In the genomic region with DNA sequence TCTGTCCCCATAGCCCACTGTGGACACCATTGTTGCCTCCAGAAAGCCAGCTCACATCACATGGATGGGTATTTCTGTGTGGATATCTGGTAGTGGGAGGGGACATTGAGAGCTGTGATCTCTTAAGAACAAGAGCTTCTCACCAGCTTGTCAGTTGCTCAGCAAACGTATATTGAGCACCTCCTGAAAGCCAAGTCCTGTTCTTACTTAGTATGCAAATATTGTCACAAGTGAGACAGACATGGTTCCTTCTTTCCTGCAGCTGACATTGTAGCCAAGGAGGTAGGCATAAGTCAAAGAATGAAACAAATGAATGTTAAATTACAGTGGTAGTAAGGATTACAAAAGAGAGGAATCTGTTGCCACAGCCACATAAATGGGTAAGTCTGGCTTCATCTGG, we compare ENCODE assay signal across 19 cellular contexts. TPM values are rescaled to one million over a fixed set of nuclear protein-coding genes. Genes with fewer than 3 reads are reported as not detected.
DNase-seq lines count a peak whose midpoint lies in the region; ATAC-seq and TF ChIP-seq lines count a peak whose summit lies in the region.
"Had no signal": no experiment of that assay in that cellular context is flagged by ENCODE, and none has a peak within 500 bp of the region (broad histone marks: within the 10 kb centered on the region; RNA-seq: fewer than 3 reads in every experiment).

No MANE protein-coding gene starts in this region.

- no peak overlapping the region for H3K4me3 Mint-ChIP-seq in stimulated activated naive CD8-positive, alpha-beta T cell treated with anti-CD3 and anti-CD28 coated beads, Interleukin-15, amount 100 ng/mL, for 72 hours

- H3K9me3 ChIP-seq in left ventricle myocardium inferior (replicated peaks), result no peaks in the 10 kb centered on the region
- H3K9me3 ChIP-seq in esophagus muscularis mucosa, result no peaks in the 10 kb centered on the region
- H3K9me3 ChIP-seq: ascending aorta, colonic mucosa, MG63, SJSA1, uterus had no signal

- H3K27me3 Mint-ChIP-seq in stimulated activated naive CD8-positive, alpha-beta T cell treated with anti-CD3 and anti-CD28 coated beads, Interleukin-15, amount 100 ng/mL, for 72 hours, result no peaks in the 10 kb centered on the region

- TF ChIP-seq EP300 in esophagus muscularis mucosa (IDR thresholded peaks at IDR 0.05), result no peak

- whole genome bisulfite sequencing in esophagus muscularis mucosa, result 82% methylated on average over 1 of the region's 1 CpG

- H3K27ac Mint-ChIP-seq in stimulated activated naive CD8-positive, alpha-beta T cell treated with anti-CD3 and anti-CD28 coated beads, Interleukin-15, amount 100 ng/mL, for 72 hours, result peak overlapping the region; percentile 14 to 35

- TF ChIP-seq CTCF in left ventricle myocardium inferior (IDR thresholded peaks at IDR 0.05; ENCODE audit: borderline replicate concordance) (no peak), esophagus muscularis mucosa (IDR thresholded peaks at IDR 0.05) (no peak)

- no peaks in the 10 kb centered on the region for H3K9me3 Mint-ChIP-seq in stimulated activated naive CD8-positive, alpha-beta T cell treated with anti-CD3 and anti-CD28 coated beads, Interleukin-15, amount 100 ng/mL, for 72 hours

- H3K27me3 ChIP-seq in left ventricle myocardium inferior (ENCODE audit: low read depth) (no peaks in the 10 kb centered on the region), esophagus muscularis mucosa (peaks cover 0 to 5% (median 0%) of the 10 kb centered on the region in 4 donors)
- H3K27me3 ChIP-seq: ascending aorta, colonic mucosa, MG63, SJSA1, uterus had no signal

- H3K36me3 ChIP-seq in left ventricle myocardium inferior (peaks cover 56% of the 10 kb centered on the region), esophagus muscularis mucosa (peaks cover 34 to 68% (median 59%) of the 10 kb centered on the region in 4 donors)
- H3K36me3 ChIP-seq: uterus had no signal

- ATAC-seq in stimulated activated naive CD8-positive, alpha-beta T cell treated with anti-CD3 and anti-CD28 coated beads, Interleukin-15, amount 100 ng/mL, for 72 hours, result no peak
- no peak for ATAC-seq in stimulated activated naive CD8-positive, alpha-beta T cell treated with anti-CD3 and anti-CD28 coated beads, Interleukin-15, Interleukin-2, amounts not matched to agents 100 U/mL and 50 U/mL, for 24 hours
- peak; percentile 38 for ATAC-seq in GM21723 (IDR thresholded peaks at IDR 0.05; ENCODE audit: unreplicated experiment)
- peak; percentile 27 for ATAC-seq in HG03354 (IDR thresholded peaks at IDR 0.05; ENCODE audit: poor library complexity, severe bottlenecking, unreplicated experiment)
- no peak for ATAC-seq in HG03039 (IDR thresholded peaks at IDR 0.05; ENCODE audit: unreplicated experiment)

- no peak for TF ChIP-seq POLR2A in esophagus muscularis mucosa (IDR thresholded peaks at IDR 0.05; ENCODE audit: low read depth)

- DNase-seq in stimulated activated naive CD8-positive, alpha-beta T cell treated with anti-CD3 and anti-CD28 coated beads, Interleukin-15, amount 100 ng/mL, for 72 hours, result no peak
- DNase-seq in stimulated activated naive CD8-positive, alpha-beta T cell treated with anti-CD3 and anti-CD28 coated beads, Interleukin-15, Interleukin-2, amounts not matched to agents 100 U/mL and 50 U/mL, for 24 hours, result no peak
- DNase-seq in NCI-H345 treated with DMSO at 0.1 percent for 48 hours (lab: John Stamatoyannopoulos, UW; ENCODE audit: unreplicated experiment) (no peak), left ventricle myocardium inferior (no peak), esophagus muscularis mucosa (ENCODE audit: extremely low spot score) (no peak)
- DNase-seq: activated CD4-positive, alpha-beta T cell treated with anti-CD3 and anti-CD28 coated beads, Interleukin-2, amount 50 U/mL, for 48 hours; activated effector memory CD4-positive, alpha-beta T cell treated with Interleukin-2 at 50 U/mL for 16 hours; colonic mucosa; glutamatergic neuron; MG63; stimulated activated CD4-positive, alpha-beta T cell treated with anti-CD3 and anti-CD28 coated beads, Interleukin-4, amount 100 ng/mL, for 24 hours; uterus had no signal

- H3K27ac ChIP-seq in left ventricle myocardium inferior (replicated peaks) (no peak overlapping the region), esophagus muscularis mucosa (replicated peaks in 1 of 4) (no peak overlapping the region)
- H3K27ac ChIP-seq: ascending aorta, colonic mucosa, epithelial cell of prostate, SJSA1, uterus had no signal

- H3K4me3 ChIP-seq in left ventricle myocardium inferior (no peak overlapping the region), esophagus muscularis mucosa (no peak overlapping the region)
- H3K4me3 ChIP-seq: ascending aorta, colonic mucosa, MG63, SJSA1, uterus had no signal

- H3K4me1 ChIP-seq in left ventricle myocardium inferior (peaks cover 25% of the 10 kb centered on the region), esophagus muscularis mucosa (peaks cover 15 to 26% (median 20%) of the 10 kb centered on the region in 4 donors)
- H3K4me1 ChIP-seq: uterus had no signal

- H3K4me1 Mint-ChIP-seq in stimulated activated naive CD8-positive, alpha-beta T cell treated with anti-CD3 and anti-CD28 coated beads, Interleukin-15, amount 100 ng/mL, for 72 hours, result peaks cover 48% of the 10 kb centered on the region

- intact Hi-C loops in left ventricle myocardium inferior (cut with micrococcal nuclease), result no loop called here
- intact Hi-C loops in esophagus muscularis mucosa (cut with DNase I), result no loop called here

RNA-seq across cellular contexts. Expression of gene TCOF1, which starts 3.8 kb away (rescaled TPM):
- total RNA-seq in left ventricle myocardium inferior, result 19.3 TPM
- 10 to 100 TPM; 27.4 to 46.0 (median 36.3) TPM for total RNA-seq in esophagus muscularis mucosa

RNA-seq across cellular contexts. Expression of gene CD74, which starts 51.4 kb away (rescaled TPM):
- total RNA-seq in left ventricle myocardium inferior (251 TPM), esophagus muscularis mucosa (100 to 1,000 TPM; 270 to 595 (median 555) TPM)
- total RNA-seq: A673, SJSA1 had no signal

RNA-seq across cellular contexts. Expression of gene ARSI, which starts 58.6 kb away (rescaled TPM):
- total RNA-seq in left ventricle myocardium inferior, result 0.16 TPM
- 10 to 100 TPM in 3 of 4 donors, 1 to 10 TPM in 1; 5.8 to 20.6 (median 10.1) TPM for total RNA-seq in esophagus muscularis mucosa
- total RNA-seq: ascending aorta had no signal

Comparison
In these comparisons a context has a peak if more than half of its experiments do, and no peak if none do; other contexts are left out.
1. ATAC-seq: peak in GM21723 (single experiment) and HG03354 (single experiment); none in stimulated activated naive CD8-positive, alpha-beta T cell treated with anti-CD3 and anti-CD28 coated beads, Interleukin-15, amount 100 ng/mL, for 72 hours (single experiment), stimulated activated naive CD8-positive, alpha-beta T cell treated with anti-CD3 and anti-CD28 coated beads, Interleukin-15, Interleukin-2, amounts not matched to agents 100 U/mL and 50 U/mL, for 24 hours (single experiment) and HG03039 (single experiment).